2 cellular contexts compared by ENCODE assay signal in genomic region chr10:68345621-68346020, GRCh38.
TF ChIP-seq lines count a peak whose summit lies in the region.

No MANE protein-coding gene starts in this region.

TF ChIP-seq in HepG2, 621 proteins besides CTCF, POLR2A, EP300 and RAD21:
- no peak for TF ChIP-seq HMG20A (CRISPR knock-in tag; IDR thresholded peaks at IDR 0.05; ENCODE audit: borderline replicate concordance)
- no peak for TF ChIP-seq MXD1 (CRISPR knock-in tag; IDR thresholded peaks at IDR 0.05)
- TF ChIP-seq RBM22 (optimal IDR thresholded peaks at IDR 0.05; ENCODE audit: low read length): peak; percentile 81
- no peak for TF ChIP-seq ZNF772 (CRISPR knock-in tag; IDR thresholded peaks at IDR 0.05)
- no peak for TF ChIP-seq HIC2 (CRISPR knock-in tag; IDR thresholded peaks at IDR 0.05; ENCODE audit: low read depth)
- peak; percentile 47 for TF ChIP-seq AGO2 (optimal IDR thresholded peaks at IDR 0.05; ENCODE audit: low read depth, low read length)
- no peak for TF ChIP-seq ZNF558 (CRISPR knock-in tag; IDR thresholded peaks at IDR 0.05; ENCODE audit: borderline replicate concordance)
- no peak for TF ChIP-seq ZNF512 (CRISPR knock-in tag; IDR thresholded peaks at IDR 0.05)
- TF ChIP-seq ZNF232 (CRISPR knock-in tag; IDR thresholded peaks at IDR 0.05; ENCODE audit: borderline replicate concordance): no peak
- TF ChIP-seq NFE2L2 (IDR thresholded peaks at IDR 0.05; ENCODE audit: low read length): no peak
- no peak for TF ChIP-seq HMGXB3 (CRISPR knock-in tag; IDR thresholded peaks at IDR 0.05; ENCODE audit: borderline replicate concordance)
TF ChIP-seq in HepG2: peak in this region for 2.

TF ChIP-seq in K562, 482 proteins besides CTCF, POLR2A, EP300 and RAD21:
- no peak for TF ChIP-seq NFIC (IDR thresholded peaks at IDR 0.05)
- no peak for TF ChIP-seq KLF10 (CRISPR knock-in tag; IDR thresholded peaks at IDR 0.05)
- peak; percentile 42; the same call in 1 of the 2 replicates for TF ChIP-seq POLR2AphosphoS2 (IDR thresholded peaks at IDR 0.05; ENCODE audit: low read length)
- no peak for TF ChIP-seq ZNF707 (CRISPR knock-in tag; conservative IDR thresholded peaks at IDR 0.05)
- TF ChIP-seq RB1 (IDR thresholded peaks at IDR 0.05; ENCODE audit: low read depth): no peak
- TF ChIP-seq PRDM10 (IDR thresholded peaks at IDR 0.05; ENCODE audit: partially characterized antibody): no peak
- no peak for TF ChIP-seq CBX5 (IDR thresholded peaks at IDR 0.05; ENCODE audit: borderline replicate concordance, low read depth)
- TF ChIP-seq HDAC8 (tag; IDR thresholded peaks at IDR 0.05): no peak
- no peak for TF ChIP-seq PATZ1 (CRISPR knock-in tag; IDR thresholded peaks at IDR 0.05; ENCODE audit: borderline replicate concordance)
- no peak for TF ChIP-seq HNRNPL (IDR thresholded peaks at IDR 0.05; ENCODE audit: low read depth, low read length)
- TF ChIP-seq BRF2 (IDR thresholded peaks at IDR 0.05; ENCODE audit: borderline replicate concordance, insufficient read depth, insufficient read length): no peak
- no peak for TF ChIP-seq EP400 (IDR thresholded peaks at IDR 0.05)
- TF ChIP-seq NR2F6 (CRISPR knock-in tag; IDR thresholded peaks at IDR 0.05): no peak
- no peak for TF ChIP-seq MCM2 (IDR thresholded peaks at IDR 0.05; ENCODE audit: low read depth)
- no peak for TF ChIP-seq HMBOX1 (IDR thresholded peaks at IDR 0.05)
- TF ChIP-seq POLR2G (IDR thresholded peaks at IDR 0.05; ENCODE audit: low read depth, low read length): 0 out of 2 replicates have a peak, but pooled peaks have one; percentile 22
- TF ChIP-seq ZBTB7A (IDR thresholded peaks at IDR 0.05; ENCODE audit: borderline replicate concordance, control insufficient read depth, low read depth, low read length): no peak
- TF ChIP-seq ZNF75A (CRISPR knock-in tag; IDR thresholded peaks at IDR 0.05): no peak
- TF ChIP-seq ZNF511 (CRISPR knock-in tag; IDR thresholded peaks at IDR 0.05): no peak
- no peak for TF ChIP-seq TOE1 (IDR thresholded peaks at IDR 0.05; ENCODE audit: borderline replicate concordance)
- TF ChIP-seq TOE1 (CRISPR knock-in tag; IDR thresholded peaks at IDR 0.05; ENCODE audit: borderline replicate concordance, low read depth): no peak
- no peak for TF ChIP-seq MXI1 (IDR thresholded peaks at IDR 0.05; ENCODE audit: low read depth, low read length)
- TF ChIP-seq HCFC1 (IDR thresholded peaks at IDR 0.05; ENCODE audit: low read depth, low read length): no peak
- TF ChIP-seq POLR2AphosphoS5 (IDR thresholded peaks at IDR 0.05; ENCODE audit: control insufficient read depth, insufficient read depth, low read depth, low read length): peak; percentile 31; the same call in 1 of the 2 replicates
- TF ChIP-seq STAT5A (IDR thresholded peaks at IDR 0.05; ENCODE audit: borderline replicate concordance, low read length): no peak
- TF ChIP-seq NR2C2 (CRISPR knock-in tag; IDR thresholded peaks at IDR 0.05): no peak
- no peak for TF ChIP-seq NR2C2 (tag; IDR thresholded peaks at IDR 0.05)
